Comparison of ENCODE assay signal across 2 cellular contexts in genomic region chr14:22842211-22843122, GRCh38.
A peak's percentile ranks its signal among the peaks of the same experiment; 100 is the strongest.
TF ChIP-seq lines count a peak whose summit lies in the region.

No MANE protein-coding gene starts in this region.

TF ChIP-seq in HEK293, 187 proteins besides CTCF, POLR2A, EP300 and RAD21:
- TF ChIP-seq PRDM10 (tag by site-specific recombination; IDR thresholded peaks at IDR 0.05) = peak; percentile 30; the same call in 1 of the 2 replicates
- no peak for TF ChIP-seq ZNF292 (tag by site-specific recombination; IDR thresholded peaks at IDR 0.05; ENCODE audit: borderline replicate concordance, low read depth)

TF ChIP-seq in endothelial cell of umbilical vein, 7 proteins besides CTCF, POLR2A, EP300 and RAD21:
- peak; percentile 39 for TF ChIP-seq POLR2AphosphoS5 (IDR thresholded peaks at IDR 0.05; ENCODE audit: insufficient read depth, low read depth, low read length)
- TF ChIP-seq JUN (IDR thresholded peaks at IDR 0.05; ENCODE audit: borderline replicate concordance, insufficient read depth, insufficient read length, low read depth) = no peak
TF ChIP-seq in endothelial cell of umbilical vein: peak in this region for 1.
